ENCODE assay signal across 9 cellular contexts in genomic region chr16:55842369-55843104, GRCh38. TPM values are rescaled to one million over a fixed set of nuclear protein-coding genes. Genes with fewer than 3 reads are reported as not detected.
A peak's percentile ranks its signal among the peaks of the same experiment; 100 is the strongest.
DNase-seq lines count a peak whose midpoint lies in the region; ATAC-seq, FAIRE-seq and TF ChIP-seq lines count a peak whose summit lies in the region.
"Had no signal": no experiment of that assay in that cellular context is flagged by ENCODE, and none has a peak within 500 bp of the region (broad histone marks: within the 10 kb centered on the region; RNA-seq: fewer than 3 reads in every experiment).

No MANE protein-coding gene starts in this region.

- H3K27ac Mint-ChIP-seq in WTC11, result no peak overlapping the region
- H3K27ac Mint-ChIP-seq: natural killer cell treated with Interleukin-12 subunit alpha and Interleukin-12 subunit beta and Interleukin-15 and Interleukin-18, amount 100 ng/mL, for 72 hours had no signal

- H3K4me1 Mint-ChIP-seq in WTC11, result peaks cover 7% of the 10 kb centered on the region; the same call in 1 of the 2 replicates

- no peaks in the 10 kb centered on the region for H3K9me3 Mint-ChIP-seq in WTC11
- H3K9me3 Mint-ChIP-seq: natural killer cell treated with Interleukin-12 subunit alpha and Interleukin-12 subunit beta and Interleukin-15 and Interleukin-18, amount 100 ng/mL, for 72 hours had no signal

- TF ChIP-seq POLR2A in GM12891 (IDR thresholded peaks at IDR 0.05; ENCODE audit: low read depth, low read length), result no peak

- H3K4me3 Mint-ChIP-seq in WTC11, result no peak overlapping the region
- H3K4me3 Mint-ChIP-seq: natural killer cell treated with Interleukin-12 subunit alpha and Interleukin-12 subunit beta and Interleukin-15 and Interleukin-18, amount 100 ng/mL, for 72 hours had no signal

- no peak for FAIRE-seq in GM12891 (lab: Jason Lieb, UNC)

- intact Hi-C loops in head of caudate nucleus (cut with DNase I), result loop anchor here (5.0 to 10.0 kb wide), 2 partner anchors 130 to 378 kb away; no protein-coding TSS in a partner anchor

- H3K27me3 Mint-ChIP-seq in WTC11 (ENCODE audit: low read depth), result no peaks in the 10 kb centered on the region

- H3K36me3 Mint-ChIP-seq in WTC11, result no peaks in the 10 kb centered on the region
- H3K36me3 Mint-ChIP-seq: natural killer cell treated with Interleukin-12 subunit alpha and Interleukin-12 subunit beta and Interleukin-15 and Interleukin-18, amount 100 ng/mL, for 72 hours had no signal

- CTCF ChIA-PET in WTC11 (lab: Charles Lee), result interaction anchor here (0.6 to 1.8 kb wide), 6 partner anchors 129 to 378 kb away, joined by 3 to 21 read pairs (median 6); no protein-coding TSS in a partner anchor

- ATAC-seq in WTC11 (peak; percentile 75), HG02970 (IDR thresholded peaks at IDR 0.05; ENCODE audit: low FRiP score, unreplicated experiment) (no peak), GM19023 (IDR thresholded peaks at IDR 0.05; ENCODE audit: unreplicated experiment) (no peak)

- peak; percentile 71 for DNase-seq in CD1c-positive myeloid dendritic cell (ENCODE audit: extremely low spot score)
- peak; percentile 42 for DNase-seq in GM12891 (ENCODE audit: insufficient read length, low spot score)
- DNase-seq in NCI-H1092 treated with DMSO at 0.1 percent for 48 hours (lab: John Stamatoyannopoulos, UW), result peak; percentile 41
- no peak for DNase-seq in WTC11 (ENCODE audit: low spot score)
- peak in 27 of 42 donors; percentile 17 to 81 (median 52) for DNase-seq in head of caudate nucleus
- DNase-seq in renal cortical epithelial cell (ENCODE audit: low read depth), result peak; percentile 32

- POLR2A ChIA-PET in WTC11 (lab: Charles Lee), result no interaction called here

- peak; percentile 63 for TF ChIP-seq CTCF in WTC11 (IDR thresholded peaks at IDR 0.05)

TF ChIP-seq in GM12891, 5 proteins besides CTCF, POLR2A, EP300 and RAD21:
- TF ChIP-seq POLR2AphosphoS5 (IDR thresholded peaks at IDR 0.05; ENCODE audit: low read depth, low read length) (no peak), PAX5 (IDR thresholded peaks at IDR 0.05; ENCODE audit: insufficient read depth, low read length, severe bottlenecking) (no peak), POU2F2 (IDR thresholded peaks at IDR 0.05; ENCODE audit: low read depth, low read length) (no peak), SPI1 (IDR thresholded peaks at IDR 0.05; ENCODE audit: low read depth, low read length) (no peak), TAF1 (IDR thresholded peaks at IDR 0.05; ENCODE audit: low read depth, low read length) (no peak)

TF ChIP-seq in WTC11, 78 proteins besides CTCF, POLR2A, EP300 and RAD21:
- no peak for TF ChIP-seq NR1H2 (CRISPR knock-in tag; IDR thresholded peaks at IDR 0.05)
- TF ChIP-seq KAT7 (CRISPR knock-in tag; IDR thresholded peaks at IDR 0.05; ENCODE audit: borderline replicate concordance), result no peak
- no peak for TF ChIP-seq IRF2 (CRISPR knock-in tag; IDR thresholded peaks at IDR 0.05; ENCODE audit: borderline replicate concordance, low read depth)
- TF ChIP-seq CREB1 (CRISPR knock-in tag; IDR thresholded peaks at IDR 0.05), result no peak
- TF ChIP-seq USF2 (CRISPR knock-in tag; IDR thresholded peaks at IDR 0.05), result no peak
- TF ChIP-seq, protein P1, sequence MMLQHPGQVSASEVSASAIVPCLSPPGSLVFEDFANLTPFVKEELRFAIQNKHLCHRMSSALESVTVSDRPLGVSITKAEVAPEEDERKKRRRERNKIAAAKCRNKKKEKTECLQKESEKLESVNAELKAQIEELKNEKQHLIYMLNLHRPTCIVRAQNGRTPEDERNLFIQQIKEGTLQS (CRISPR knock-in tag; conservative IDR thresholded peaks at IDR 0.05), result no peak
- no peak for TF ChIP-seq GTF2I (CRISPR knock-in tag; conservative IDR thresholded peaks at IDR 0.05)
- no peak for TF ChIP-seq PRRX2 (CRISPR knock-in tag; IDR thresholded peaks at IDR 0.05)
- TF ChIP-seq, protein P2, sequence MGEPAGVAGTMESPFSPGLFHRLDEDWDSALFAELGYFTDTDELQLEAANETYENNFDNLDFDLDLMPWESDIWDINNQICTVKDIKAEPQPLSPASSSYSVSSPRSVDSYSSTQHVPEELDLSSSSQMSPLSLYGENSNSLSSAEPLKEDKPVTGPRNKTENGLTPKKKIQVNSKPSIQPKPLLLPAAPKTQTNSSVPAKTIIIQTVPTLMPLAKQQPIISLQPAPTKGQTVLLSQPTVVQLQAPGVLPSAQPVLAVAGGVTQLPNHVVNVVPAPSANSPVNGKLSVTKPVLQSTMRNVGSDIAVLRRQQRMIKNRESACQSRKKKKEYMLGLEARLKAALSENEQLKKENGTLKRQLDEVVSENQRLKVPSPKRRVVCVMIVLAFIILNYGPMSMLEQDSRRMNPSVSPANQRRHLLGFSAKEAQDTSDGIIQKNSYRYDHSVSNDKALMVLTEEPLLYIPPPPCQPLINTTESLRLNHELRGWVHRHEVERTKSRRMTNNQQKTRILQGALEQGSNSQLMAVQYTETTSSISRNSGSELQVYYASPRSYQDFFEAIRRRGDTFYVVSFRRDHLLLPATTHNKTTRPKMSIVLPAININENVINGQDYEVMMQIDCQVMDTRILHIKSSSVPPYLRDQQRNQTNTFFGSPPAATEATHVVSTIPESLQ (CRISPR knock-in tag; IDR thresholded peaks at IDR 0.05), result no peak
- TF ChIP-seq HMGA2 (CRISPR knock-in tag; IDR thresholded peaks at IDR 0.05), result no peak
- no peak for TF ChIP-seq NFE2L1 (CRISPR knock-in tag; IDR thresholded peaks at IDR 0.05)
- TF ChIP-seq, protein P3, sequence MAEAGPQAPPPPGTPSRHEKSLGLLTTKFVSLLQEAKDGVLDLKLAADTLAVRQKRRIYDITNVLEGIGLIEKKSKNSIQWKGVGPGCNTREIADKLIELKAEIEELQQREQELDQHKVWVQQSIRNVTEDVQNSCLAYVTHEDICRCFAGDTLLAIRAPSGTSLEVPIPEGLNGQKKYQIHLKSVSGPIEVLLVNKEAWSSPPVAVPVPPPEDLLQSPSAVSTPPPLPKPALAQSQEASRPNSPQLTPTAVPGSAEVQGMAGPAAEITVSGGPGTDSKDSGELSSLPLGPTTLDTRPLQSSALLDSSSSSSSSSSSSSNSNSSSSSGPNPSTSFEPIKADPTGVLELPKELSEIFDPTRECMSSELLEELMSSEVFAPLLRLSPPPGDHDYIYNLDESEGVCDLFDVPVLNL (CRISPR knock-in tag; IDR thresholded peaks at IDR 0.05; ENCODE audit: borderline replicate concordance, low read depth), result no peak
- TF ChIP-seq OVOL2 (CRISPR knock-in tag; IDR thresholded peaks at IDR 0.05; ENCODE audit: borderline replicate concordance), result no peak
- no peak for TF ChIP-seq ZNF396 (CRISPR knock-in tag; IDR thresholded peaks at IDR 0.05; ENCODE audit: borderline replicate concordance)
- TF ChIP-seq, protein P4, sequence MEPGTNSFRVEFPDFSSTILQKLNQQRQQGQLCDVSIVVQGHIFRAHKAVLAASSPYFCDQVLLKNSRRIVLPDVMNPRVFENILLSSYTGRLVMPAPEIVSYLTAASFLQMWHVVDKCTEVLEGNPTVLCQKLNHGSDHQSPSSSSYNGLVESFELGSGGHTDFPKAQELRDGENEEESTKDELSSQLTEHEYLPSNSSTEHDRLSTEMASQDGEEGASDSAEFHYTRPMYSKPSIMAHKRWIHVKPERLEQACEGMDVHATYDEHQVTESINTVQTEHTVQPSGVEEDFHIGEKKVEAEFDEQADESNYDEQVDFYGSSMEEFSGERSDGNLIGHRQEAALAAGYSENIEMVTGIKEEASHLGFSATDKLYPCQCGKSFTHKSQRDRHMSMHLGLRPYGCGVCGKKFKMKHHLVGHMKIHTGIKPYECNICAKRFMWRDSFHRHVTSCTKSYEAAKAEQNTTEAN (CRISPR knock-in tag; IDR thresholded peaks at IDR 0.05), result no peak
- TF ChIP-seq, protein P5, sequence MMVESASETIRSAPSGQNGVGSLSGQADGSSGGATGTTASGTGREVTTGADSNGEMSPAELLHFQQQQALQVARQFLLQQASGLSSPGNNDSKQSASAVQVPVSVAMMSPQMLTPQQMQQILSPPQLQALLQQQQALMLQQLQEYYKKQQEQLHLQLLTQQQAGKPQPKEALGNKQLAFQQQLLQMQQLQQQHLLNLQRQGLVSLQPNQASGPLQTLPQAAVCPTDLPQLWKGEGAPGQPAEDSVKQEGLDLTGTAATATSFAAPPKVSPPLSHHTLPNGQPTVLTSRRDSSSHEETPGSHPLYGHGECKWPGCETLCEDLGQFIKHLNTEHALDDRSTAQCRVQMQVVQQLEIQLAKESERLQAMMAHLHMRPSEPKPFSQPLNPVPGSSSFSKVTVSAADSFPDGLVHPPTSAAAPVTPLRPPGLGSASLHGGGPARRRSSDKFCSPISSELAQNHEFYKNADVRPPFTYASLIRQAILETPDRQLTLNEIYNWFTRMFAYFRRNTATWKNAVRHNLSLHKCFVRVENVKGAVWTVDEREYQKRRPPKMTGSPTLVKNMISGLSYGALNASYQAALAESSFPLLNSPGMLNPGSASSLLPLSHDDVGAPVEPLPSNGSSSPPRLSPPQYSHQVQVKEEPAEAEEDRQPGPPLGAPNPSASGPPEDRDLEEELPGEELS (CRISPR knock-in tag; IDR thresholded peaks at IDR 0.05), result no peak
TF ChIP-seq in WTC11: peak in this region for 0.

RNA-seq across cellular contexts. Expression of gene CES1, which starts 9.6 kb away (rescaled TPM):
- not detected for polyA plus RNA-seq in GM12891 (2012; ENCODE audit: low read depth, missing spikeins)
- 1.5 to 2.1 TPM (median 2.0 TPM) in 3 replicates for total RNA-seq in WTC11 (2021)
- 0.15 TPM in 1 of 2 replicates, not detected in the other for total RNA-seq in renal cortical epithelial cell

RNA-seq across cellular contexts. Expression of gene CES5A, which starts 32.6 kb away (rescaled TPM):
- not detected for polyA plus RNA-seq in GM12891 (2012; ENCODE audit: low read depth, missing spikeins)
- total RNA-seq in WTC11 (2021), result not detected in 3 replicates
- not detected in 2 replicates for total RNA-seq in renal cortical epithelial cell
- total RNA-seq: natural killer cell treated with Interleukin-12 subunit alpha and Interleukin-12 subunit beta and Interleukin-15 and Interleukin-18, amount 100 ng/mL, for 72 hours had no signal
